In the genomic region with DNA sequence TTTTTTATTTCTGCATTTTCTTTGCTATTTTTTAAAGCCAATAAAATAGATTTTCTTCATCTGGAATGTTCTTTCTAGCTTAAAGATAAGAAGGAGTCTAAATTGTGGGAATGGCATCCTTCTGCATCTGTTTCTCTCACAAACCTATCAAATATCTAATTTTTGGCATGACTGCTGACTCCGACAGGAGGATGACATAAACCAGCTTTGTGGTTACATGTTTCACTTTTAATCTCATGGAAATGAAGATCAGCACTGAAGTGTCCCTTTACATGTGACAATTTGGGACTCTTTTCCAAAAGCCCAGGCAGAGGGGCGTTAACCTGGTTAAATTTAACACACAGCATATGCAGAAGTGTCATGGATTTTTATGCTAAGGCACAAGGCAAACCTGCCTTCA, we compare ENCODE assay signal across 22 cellular contexts.
DNase-seq lines count a peak whose midpoint lies in the region; ATAC-seq and TF ChIP-seq lines count a peak whose summit lies in the region.
"Had no signal": no experiment of that assay in that cellular context is flagged by ENCODE, and none has a peak within 500 bp of the region (broad histone marks: within the 10 kb centered on the region; RNA-seq: fewer than 3 reads in every experiment).

No MANE protein-coding gene starts in this region.

- H3K9me3 ChIP-seq in trophoblast cell (ENCODE audit: insufficient read depth, low read depth, low read length) (no peaks in the 10 kb centered on the region), aorta (ENCODE audit: control insufficient read depth, low read length) (peaks cover 1% of the 10 kb centered on the region), osteoblast (ENCODE audit: low read depth, low read length) (no peaks in the 10 kb centered on the region)
- H3K9me3 ChIP-seq: A549; BLaER1 treated with 17β-estradiol and CSF1 and Interleukin-3, amounts not matched to agents 10 nM and 100 nM had no signal

- H3K4me1 ChIP-seq in trophoblast cell (ENCODE audit: control insufficient read depth in 1 of 2, insufficient read depth in 2 of 2, low read length in 2 of 2) = no peaks in the 10 kb centered on the region
- no peaks in the 10 kb centered on the region for H3K4me1 ChIP-seq in aorta (ENCODE audit: control insufficient read depth in 1 of 2, insufficient read depth in 2 of 2, low read length in 2 of 2)
- no peaks in the 10 kb centered on the region for H3K4me1 ChIP-seq in osteoblast (ENCODE audit: insufficient read depth, low read length)
- H3K4me1 ChIP-seq: A549; BLaER1 treated with 17β-estradiol and CSF1 and Interleukin-3, amounts not matched to agents 10 nM and 100 nM had no signal

- peaks cover 0 to 4% (median 0%) of the 10 kb centered on the region in 5 experiments for H3K9me3 Mint-ChIP-seq in brain
- H3K9me3 Mint-ChIP-seq: CD4-positive, alpha-beta T cell had no signal

- no peak overlapping the region for H3K4ac ChIP-seq in trophoblast cell (ENCODE audit: low read depth, low read length)

- H3K36me3 Mint-ChIP-seq in brain = no peaks in the 10 kb centered on the region

- no peak for TF ChIP-seq CTCF in brain (conservative IDR thresholded peaks at IDR 0.05)
- TF ChIP-seq CTCF in osteoblast (IDR thresholded peaks at IDR 0.05; ENCODE audit: extremely low read depth, low read depth, low read length) = no peak

- no peak overlapping the region for H2BK5ac ChIP-seq in trophoblast cell (ENCODE audit: low read depth, low read length, poor library complexity)

- H3K27me3 ChIP-seq in trophoblast cell (ENCODE audit: insufficient read depth, low read length) (no peaks in the 10 kb centered on the region), aorta (ENCODE audit: control insufficient read depth in 1 of 2, insufficient read depth in 2 of 2, low read length in 1 of 2) (no peaks in the 10 kb centered on the region), osteoblast (ENCODE audit: insufficient read depth, low read length) (no peaks in the 10 kb centered on the region)
- H3K27me3 ChIP-seq: BLaER1 treated with 17β-estradiol and CSF1 and Interleukin-3, amounts not matched to agents 10 nM and 100 nM had no signal

- H3K27ac ChIP-seq in trophoblast cell (ENCODE audit: low read depth, low read length) (no peak overlapping the region), aorta (ENCODE audit: low read depth in 1 of 2, low read length in 2 of 2) (no peak overlapping the region), osteoblast (ENCODE audit: low read depth, low read length) (no peak overlapping the region)
- H3K27ac ChIP-seq: A549; BLaER1 treated with 17β-estradiol and CSF1 and Interleukin-3, amounts not matched to agents 10 nM and 100 nM had no signal

- no peak overlapping the region for H3K14ac ChIP-seq in trophoblast cell (ENCODE audit: low read length)

- intact Hi-C loops in aorta (cut with DNase I) = no loop called here

- H3K79me1 ChIP-seq in trophoblast cell (ENCODE audit: low read length) = no peaks in the 10 kb centered on the region

- WGBS in trophoblast cell (ENCODE audit: extremely low coverage, insufficient coverage, insufficient read length) = no CpG with 5 or more reads among the region's 2 CpGs
- WGBS in aorta, 2 donors = 77 to 83% methylated on average over 2 of the region's 2 CpGs

- no peak overlapping the region for H3K4me3 ChIP-seq in trophoblast cell (ENCODE audit: low read depth, low read length)
- no peak overlapping the region for H3K4me3 ChIP-seq in aorta (ENCODE audit: low read length in 2 of 2)
- no peak overlapping the region for H3K4me3 ChIP-seq in osteoblast (ENCODE audit: insufficient read depth, low read length)
- H3K4me3 ChIP-seq: A549; BLaER1 treated with 17β-estradiol and CSF1 and Interleukin-3, amounts not matched to agents 10 nM and 100 nM; GM12878 had no signal

- H3K9ac ChIP-seq in trophoblast cell (ENCODE audit: low read length) = no peak overlapping the region
- H3K9ac ChIP-seq: BLaER1 treated with 17β-estradiol and CSF1 and Interleukin-3, amounts not matched to agents 10 nM and 100 nM had no signal

- ATAC-seq in aorta (ENCODE audit: low FRiP score) = no peak
- ATAC-seq: A549, GM12878, HCT116 had no signal

- H4K20me1 ChIP-seq in osteoblast (ENCODE audit: insufficient read depth, low read length) = no peaks in the 10 kb centered on the region
- H4K20me1 ChIP-seq: BLaER1 treated with 17β-estradiol and CSF1 and Interleukin-3, amounts not matched to agents 10 nM and 100 nM had no signal

- H3K23ac ChIP-seq in trophoblast cell (ENCODE audit: low read length) = peak overlapping the region; percentile 28

- peak overlapping the region in 4 of 5 experiments; percentile 55 to 87 (median 76) for H3K27ac Mint-ChIP-seq in brain
- H3K27ac Mint-ChIP-seq: CD4-positive, alpha-beta T cell had no signal

- H4K8ac ChIP-seq in trophoblast cell (ENCODE audit: low read depth, low read length) = no peak overlapping the region

- no peak overlapping the region for H2BK120ac ChIP-seq in trophoblast cell (ENCODE audit: insufficient read depth, low read length, poor library complexity)

- H3K4me2 ChIP-seq in trophoblast cell (ENCODE audit: low read length) = no peak overlapping the region
- H3K4me2 ChIP-seq in osteoblast (ENCODE audit: insufficient read depth, low read length) = no peak overlapping the region
- H3K4me2 ChIP-seq: A549; BLaER1 treated with 17β-estradiol and CSF1 and Interleukin-3, amounts not matched to agents 10 nM and 100 nM had no signal

- H2AFZ ChIP-seq in trophoblast cell (ENCODE audit: insufficient read depth, low read length, poor library complexity) (no peak overlapping the region), osteoblast (ENCODE audit: low read length) (no peak overlapping the region)

- peaks cover 3% of the 10 kb centered on the region for H3K27me3 Mint-ChIP-seq in brain

- peaks cover 53% of the 10 kb centered on the region for H3K4me1 Mint-ChIP-seq in brain

- no peak overlapping the region for H4K12ac ChIP-seq in trophoblast cell (ENCODE audit: low read depth, low read length)

- no peak overlapping the region for H2BK12ac ChIP-seq in trophoblast cell (ENCODE audit: low read length)

- H2AK5ac ChIP-seq in trophoblast cell (ENCODE audit: low read length) = no peak overlapping the region

- H3K79me2 ChIP-seq in trophoblast cell (ENCODE audit: control insufficient read depth, insufficient read depth, low read length, poor library complexity) (no peaks in the 10 kb centered on the region), osteoblast (ENCODE audit: insufficient read depth, low read length) (no peaks in the 10 kb centered on the region)

- DNase-seq in LHCN-M2 (ENCODE audit: low read depth) (peak; percentile 60), NCI-H2171 treated with DMSO at 0.1 percent for 48 hours (lab: John Stamatoyannopoulos, UW) (peak; percentile 48), trophoblast cell (no peak), HK-2 (ENCODE audit: unreplicated experiment) (no peak), aorta (no peak), osteoblast (ENCODE audit: insufficient read length, low spot score, missing footprints) (no peak)
- DNase-seq: AML-193; CD4-positive, alpha-beta T cell; DMS79; EL; GDM1; NCI-H1092 treated with DMSO at 0.1 percent for 48 hours; NCI-H1436; NCI-H1930; NCI-H2107; NCI-H526; RPMI8226 had no signal

- no peak overlapping the region for H3K18ac ChIP-seq in trophoblast cell (ENCODE audit: low read length)

- no peaks in the 10 kb centered on the region for H3K36me3 ChIP-seq in trophoblast cell (ENCODE audit: control insufficient read depth in 1 of 2, insufficient read depth in 2 of 2, low read length in 2 of 2)
- H3K36me3 ChIP-seq in aorta (ENCODE audit: control insufficient read depth in 1 of 2, insufficient read depth in 2 of 2, low read length in 1 of 2) = no peaks in the 10 kb centered on the region
- H3K36me3 ChIP-seq in osteoblast (ENCODE audit: insufficient read depth, low read length) = no peaks in the 10 kb centered on the region
- H3K36me3 ChIP-seq: BLaER1 treated with 17β-estradiol and CSF1 and Interleukin-3, amounts not matched to agents 10 nM and 100 nM had no signal

- H3K4me3 Mint-ChIP-seq in brain = peak overlapping the region in 2 of 5 experiments; percentile 14 to 20
- H3K4me3 Mint-ChIP-seq: CD4-positive, alpha-beta T cell had no signal

- no peak overlapping the region for H4K91ac ChIP-seq in trophoblast cell (ENCODE audit: low read depth, low read length)

Comparison
In these comparisons a context has a peak if more than half of its experiments do, and no peak if none do; other contexts are left out.
1. DNase-seq: peak in LHCN-M2 (single experiment) and NCI-H2171 treated with DMSO at 0.1 percent for 48 hours (single experiment); none in trophoblast cell (0 of 2), HK-2 (single experiment), aorta (0 of 2) and osteoblast (single experiment).